In the genomic region with DNA sequence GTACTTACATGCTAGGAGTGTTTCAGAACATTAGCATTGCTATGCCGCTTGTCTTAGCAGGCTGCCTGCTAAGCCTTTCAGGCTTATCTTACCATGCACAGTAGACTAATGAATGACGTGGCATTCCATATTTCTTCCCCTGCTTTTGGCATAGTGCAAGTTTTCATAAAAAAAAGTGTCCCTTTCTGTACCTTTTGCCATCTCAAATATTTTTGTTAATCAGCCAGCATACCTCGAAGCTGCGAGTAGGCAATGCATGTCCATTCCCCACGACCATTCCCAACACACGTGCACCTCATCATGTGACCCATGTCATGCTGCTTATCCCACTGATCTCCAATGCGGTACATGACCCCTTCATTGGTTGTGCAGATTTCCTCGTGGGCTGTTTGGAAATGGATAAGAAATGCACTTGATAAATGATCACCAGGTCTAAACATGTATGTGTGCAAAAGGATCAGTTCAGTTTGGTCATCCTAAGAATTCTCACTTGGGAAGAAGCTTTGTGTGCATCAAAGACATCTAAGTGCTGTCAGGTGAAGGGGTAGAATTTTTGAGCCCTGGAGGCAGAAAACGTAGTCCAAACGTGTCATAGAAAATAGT, we compare ENCODE assay signal across 1 cellular context.
A peak's percentile ranks its signal among the peaks of the same experiment; 100 is the strongest.
TF ChIP-seq lines count a peak whose summit lies in the region.

No MANE protein-coding gene starts in this region.

TF ChIP-seq in IMR-90, 13 proteins besides CTCF, POLR2A, EP300 and RAD21:
- no peak for TF ChIP-seq FOS (IDR thresholded peaks at IDR 0.05; ENCODE audit: low read depth, low read length)
- TF ChIP-seq, protein P1, sequence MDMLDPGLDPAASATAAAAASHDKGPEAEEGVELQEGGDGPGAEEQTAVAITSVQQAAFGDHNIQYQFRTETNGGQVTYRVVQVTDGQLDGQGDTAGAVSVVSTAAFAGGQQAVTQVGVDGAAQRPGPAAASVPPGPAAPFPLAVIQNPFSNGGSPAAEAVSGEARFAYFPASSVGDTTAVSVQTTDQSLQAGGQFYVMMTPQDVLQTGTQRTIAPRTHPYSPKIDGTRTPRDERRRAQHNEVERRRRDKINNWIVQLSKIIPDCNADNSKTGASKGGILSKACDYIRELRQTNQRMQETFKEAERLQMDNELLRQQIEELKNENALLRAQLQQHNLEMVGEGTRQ (IDR thresholded peaks at IDR 0.05; ENCODE audit: low read depth, low read length): peak; percentile 15; the same call in 1 of the 2 replicates
